16 cellular contexts compared by ENCODE assay signal in genomic region chr9:31259824-31260223, GRCh38.
A peak's percentile ranks its signal among the peaks of the same experiment; 100 is the strongest.
DNase-seq lines count a peak whose midpoint lies in the region; ATAC-seq, FAIRE-seq and TF ChIP-seq lines count a peak whose summit lies in the region.
"Had no signal": no experiment of that assay in that cellular context is flagged by ENCODE, and none has a peak within 500 bp of the region (broad histone marks: within the 10 kb centered on the region; RNA-seq: fewer than 3 reads in every experiment).

No MANE protein-coding gene starts in this region.

- H3K27ac Mint-ChIP-seq in CD4-positive, alpha-beta memory T cell: peak overlapping the region in 6 of 7 donors; percentile 5 to 84 (median 39)
- no peak overlapping the region for H3K27ac Mint-ChIP-seq in activated naive CD8-positive, alpha-beta T cell treated with anti-CD3 and anti-CD28 coated beads, Interleukin-2, amount 10 ng/mL, durations not matched to agents 7 days and 5 days
- H3K27ac Mint-ChIP-seq: dendritic cell treated with granulocyte-macrophage colony-stimulating factor and Interleukin-4, amounts not matched to agents 40 ng/mL and 50 ng/mL, for 4 days; stimulated activated effector memory CD8-positive, alpha-beta T cell treated with anti-CD3 and anti-CD28 coated beads, Interleukin-12 subunit alpha, Interleukin-12 subunit beta, amount 100 ng/mL, for 72 hours had no signal

- H3K27me3 ChIP-seq in CD4-positive, alpha-beta memory T cell (ENCODE audit: insufficient read depth, low read length): no peaks in the 10 kb centered on the region

- no peak for TF ChIP-seq RAD21 in A549 (conservative IDR thresholded peaks at IDR 0.05 in 1 of 2, IDR thresholded peaks at IDR 0.05 in 1 of 2)

- H3K4me3 ChIP-seq in A549: no peak overlapping the region
- no peak overlapping the region for H3K4me3 ChIP-seq in CD4-positive, alpha-beta memory T cell (ENCODE audit: low read length in 2 of 2)
- H3K4me3 ChIP-seq: K562, SK-N-MC had no signal

- no peaks in the 10 kb centered on the region for H3K27me3 Mint-ChIP-seq in CD4-positive, alpha-beta memory T cell
- no peaks in the 10 kb centered on the region for H3K27me3 Mint-ChIP-seq in activated naive CD8-positive, alpha-beta T cell treated with anti-CD3 and anti-CD28 coated beads, Interleukin-2, amount 10 ng/mL, durations not matched to agents 7 days and 5 days
- H3K27me3 Mint-ChIP-seq: dendritic cell treated with granulocyte-macrophage colony-stimulating factor and Interleukin-4, amounts not matched to agents 40 ng/mL and 50 ng/mL, for 4 days had no signal

- CTCF ChIA-PET in A549 (lab: Yijun Ruan, JAX): no interaction called here
- CTCF ChIA-PET in CD4-positive, alpha-beta memory T cell (lab: Charles Lee; ENCODE audit: partially characterized antibody): interaction anchor here (0.7 to 1.0 kb wide), 2 partner anchors 140 to 283 kb away, joined by 3 to 4 read pairs; no protein-coding TSS in a partner anchor

- peak; percentile 54 for FAIRE-seq in A549 (lab: Jason Lieb, UNC)
- FAIRE-seq: G401.6, K562 had no signal

- H3K27ac ChIP-seq in A549: no peak overlapping the region
- no peak overlapping the region for H3K27ac ChIP-seq in CD4-positive, alpha-beta memory T cell (ENCODE audit: low read depth, low read length)
- H3K27ac ChIP-seq: SK-N-MC had no signal

- DNase-seq in A549 (ENCODE audit: low read depth in 1 of 2, low spot score in 1 of 2) (no peak), NCI-H1092 treated with DMSO at 0.1 percent for 48 hours (lab: John Stamatoyannopoulos, UW) (peak; percentile 35), NCI-H526 treated with DMSO at 0.1 percent for 48 hours (lab: John Stamatoyannopoulos, UW) (no peak), left cardiac atrium (no peak), NCI-H187 (lab: John Stamatoyannopoulos, UW) (no peak)
- peak in 4 of 5 donors; percentile 54 to 76 (median 65) for DNase-seq in CD4-positive, alpha-beta memory T cell
- no peak for DNase-seq in activated naive CD8-positive, alpha-beta T cell treated with anti-CD3 and anti-CD28 coated beads, Interleukin-2, amount 10 ng/mL, durations not matched to agents 7 days and 5 days
- DNase-seq: hippocampal formation; NCI-H2029; stimulated activated CD4-positive, alpha-beta T cell treated with anti-CD3 and anti-CD28 coated beads, Interleukin-4, amount 100 ng/mL, for 24 hours had no signal

- ATAC-seq in A549: no peak
- peak; percentile 74 for ATAC-seq in activated naive CD8-positive, alpha-beta T cell treated with anti-CD3 and anti-CD28 coated beads, Interleukin-2, amount 10 ng/mL, durations not matched to agents 7 days and 5 days (ENCODE audit: low read depth)
- ATAC-seq in left cardiac atrium: no peak
- ATAC-seq: K562; sciatic nerve; stimulated activated effector memory CD8-positive, alpha-beta T cell treated with anti-CD3 and anti-CD28 coated beads, Interleukin-12 subunit alpha, Interleukin-12 subunit beta, amount 100 ng/mL, for 72 hours had no signal

- H3K4me1 ChIP-seq in A549: no peaks in the 10 kb centered on the region
- H3K4me1 ChIP-seq in CD4-positive, alpha-beta memory T cell (ENCODE audit: insufficient read depth, low read length): peaks cover 20% of the 10 kb centered on the region

- no peaks in the 10 kb centered on the region for H3K9me3 ChIP-seq in A549
- no peaks in the 10 kb centered on the region for H3K9me3 ChIP-seq in CD4-positive, alpha-beta memory T cell (ENCODE audit: control insufficient read depth in 1 of 2, low read length in 2 of 2)

- no peaks in the 10 kb centered on the region for H3K36me3 ChIP-seq in CD4-positive, alpha-beta memory T cell (ENCODE audit: insufficient read depth, low read length)

- H3K9me3 Mint-ChIP-seq in CD4-positive, alpha-beta memory T cell: peaks cover 0 to 2% (median 0%) of the 10 kb centered on the region in 8 donors
- no peaks in the 10 kb centered on the region for H3K9me3 Mint-ChIP-seq in activated naive CD8-positive, alpha-beta T cell treated with anti-CD3 and anti-CD28 coated beads, Interleukin-2, amount 10 ng/mL, durations not matched to agents 7 days and 5 days
- H3K9me3 Mint-ChIP-seq: stimulated activated effector memory CD8-positive, alpha-beta T cell treated with anti-CD3 and anti-CD28 coated beads, Interleukin-12 subunit alpha, Interleukin-12 subunit beta, amount 100 ng/mL, for 72 hours had no signal

- H3K4me1 Mint-ChIP-seq in CD4-positive, alpha-beta memory T cell: peaks cover 11 to 13% (median 12%) of the 10 kb centered on the region in 4 donors
- H3K4me1 Mint-ChIP-seq in activated naive CD8-positive, alpha-beta T cell treated with anti-CD3 and anti-CD28 coated beads, Interleukin-2, amount 10 ng/mL, durations not matched to agents 7 days and 5 days: peaks cover 4% of the 10 kb centered on the region
- H3K4me1 Mint-ChIP-seq: stimulated activated effector memory CD8-positive, alpha-beta T cell treated with anti-CD3 and anti-CD28 coated beads, Interleukin-12 subunit alpha, Interleukin-12 subunit beta, amount 100 ng/mL, for 72 hours had no signal

- H3K4me3 Mint-ChIP-seq in CD4-positive, alpha-beta memory T cell: peak overlapping the region; percentile 19 to 70 (median 54)
- H3K4me3 Mint-ChIP-seq in activated naive CD8-positive, alpha-beta T cell treated with anti-CD3 and anti-CD28 coated beads, Interleukin-2, amount 10 ng/mL, durations not matched to agents 7 days and 5 days: peak overlapping the region; percentile 35
- H3K4me3 Mint-ChIP-seq: dendritic cell treated with granulocyte-macrophage colony-stimulating factor and Interleukin-4, amounts not matched to agents 40 ng/mL and 50 ng/mL, for 4 days; stimulated activated effector memory CD8-positive, alpha-beta T cell treated with anti-CD3 and anti-CD28 coated beads, Interleukin-12 subunit alpha, Interleukin-12 subunit beta, amount 100 ng/mL, for 72 hours had no signal

- H3K36me3 Mint-ChIP-seq in CD4-positive, alpha-beta memory T cell: no peaks in the 10 kb centered on the region
- H3K36me3 Mint-ChIP-seq in activated naive CD8-positive, alpha-beta T cell treated with anti-CD3 and anti-CD28 coated beads, Interleukin-2, amount 10 ng/mL, durations not matched to agents 7 days and 5 days: no peaks in the 10 kb centered on the region
- H3K36me3 Mint-ChIP-seq: stimulated activated effector memory CD8-positive, alpha-beta T cell treated with anti-CD3 and anti-CD28 coated beads, Interleukin-12 subunit alpha, Interleukin-12 subunit beta, amount 100 ng/mL, for 72 hours had no signal

- WGBS in A549 (ENCODE audit: missing lambda C conversion rate): 6% methylated on average over 2 of the region's 2 CpGs

- H3K4me2 ChIP-seq in A549: no peak overlapping the region

- no peak for TF ChIP-seq CTCF in A549 (IDR thresholded peaks at IDR 0.05)

- no peak for TF ChIP-seq EP300 in A549 (IDR thresholded peaks at IDR 0.05)

- intact Hi-C loops in CD4-positive, alpha-beta memory T cell (cut with micrococcal nuclease): no loop called here
- intact Hi-C loops in left cardiac atrium (cut with DNase I): no loop called here

- no peak for TF ChIP-seq POLR2A in A549 (IDR thresholded peaks at IDR 0.05; ENCODE audit: low read length)

- POLR2A ChIA-PET in A549 (lab: Yijun Ruan, JAX): no interaction called here
- POLR2A ChIA-PET in CD4-positive, alpha-beta memory T cell (lab: Charles Lee; ENCODE audit: partially characterized antibody): interaction anchor here (0.7 kb wide), 1 partner anchor 87 kb away, joined by 3 read pairs; no protein-coding TSS in a partner anchor
- POLR2A ChIA-PET in activated naive CD8-positive, alpha-beta T cell treated with anti-CD3 and anti-CD28 coated beads, Interleukin-2, amount 10 ng/mL, durations not matched to agents 7 days and 5 days (lab: Charles Lee): no interaction called here

TF ChIP-seq in A549, 52 proteins besides CTCF, POLR2A, EP300 and RAD21:
- TF ChIP-seq RNF2 (IDR thresholded peaks at IDR 0.05; ENCODE audit: borderline replicate concordance, low read depth): no peak
- no peak for TF ChIP-seq CBX2 (IDR thresholded peaks at IDR 0.05; ENCODE audit: borderline replicate concordance, low read depth)
- TF ChIP-seq PHF8 (IDR thresholded peaks at IDR 0.05; ENCODE audit: borderline replicate concordance, low read depth): no peak
- no peak for TF ChIP-seq EHMT2 (IDR thresholded peaks at IDR 0.05; ENCODE audit: low read depth)
- no peak for TF ChIP-seq USF2 (IDR thresholded peaks at IDR 0.05)
- TF ChIP-seq ELK1 (IDR thresholded peaks at IDR 0.05; ENCODE audit: low read depth, low read length): no peak
- TF ChIP-seq CBX8 (IDR thresholded peaks at IDR 0.05): no peak
- TF ChIP-seq FOSL2 (IDR thresholded peaks at IDR 0.05): no peak
- TF ChIP-seq FOSL2 (CRISPR knock-in tag; IDR thresholded peaks at IDR 0.05): no peak
- TF ChIP-seq SMC3 (IDR thresholded peaks at IDR 0.05): no peak

Comparison
In these comparisons a context has a peak if more than half of its experiments do, and no peak if none do; other contexts are left out.
1. DNase-seq: peak in CD4-positive, alpha-beta memory T cell (4 of 5) and NCI-H1092 treated with DMSO at 0.1 percent for 48 hours (single experiment); none in A549 (0 of 2), activated naive CD8-positive, alpha-beta T cell treated with anti-CD3 and anti-CD28 coated beads, Interleukin-2, amount 10 ng/mL, durations not matched to agents 7 days and 5 days (single experiment), NCI-H526 treated with DMSO at 0.1 percent for 48 hours (single experiment), left cardiac atrium (single experiment) and NCI-H187 (0 of 2).